In the genomic region with DNA sequence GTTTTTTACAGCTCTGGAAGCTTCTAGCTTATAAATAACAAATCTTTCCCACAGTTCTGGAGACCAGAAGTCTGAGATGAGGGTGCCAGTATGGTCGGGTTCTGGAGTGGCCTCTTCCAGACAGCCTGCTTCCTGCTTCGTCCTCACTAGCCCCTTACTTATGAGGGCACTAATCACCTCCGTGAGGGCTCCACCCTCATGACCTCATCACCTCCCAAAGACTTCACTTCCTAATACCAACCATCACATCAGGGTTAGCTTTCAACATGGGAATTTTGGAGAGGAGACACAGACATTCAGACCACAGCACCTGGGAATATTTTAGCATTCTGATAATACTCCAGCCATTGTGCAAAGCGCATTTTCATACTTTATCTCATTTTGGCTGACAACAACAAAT, we compare ENCODE assay signal across 1 cellular context.
TF ChIP-seq lines count a peak whose summit lies in the region.

No MANE protein-coding gene starts in this region.

TF ChIP-seq in HepG2, 621 proteins besides CTCF, POLR2A, EP300 and RAD21 (continued from another document):
- TF ChIP-seq, protein P1, sequence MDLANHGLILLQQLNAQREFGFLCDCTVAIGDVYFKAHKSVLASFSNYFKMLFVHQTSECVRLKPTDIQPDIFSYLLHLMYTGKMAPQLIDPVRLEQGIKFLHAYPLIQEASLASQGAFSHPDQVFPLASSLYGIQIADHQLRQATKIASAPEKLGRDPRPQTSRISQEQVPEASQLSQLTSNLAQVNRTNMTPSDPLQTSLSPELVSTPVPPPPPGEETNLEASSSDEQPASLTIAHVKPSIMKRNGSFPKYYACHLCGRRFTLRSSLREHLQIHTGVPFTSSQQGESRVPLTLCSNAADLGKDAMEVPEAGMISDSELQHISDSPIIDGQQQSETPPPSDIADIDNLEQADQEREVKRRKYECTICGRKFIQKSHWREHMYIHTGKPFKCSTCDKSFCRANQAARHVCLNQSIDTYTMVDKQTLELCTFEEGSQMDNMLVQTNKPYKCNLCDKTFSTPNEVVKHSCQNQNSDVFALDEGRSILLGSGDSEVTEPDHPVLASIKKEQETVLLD (CRISPR knock-in tag; IDR thresholded peaks at IDR 0.05; ENCODE audit: low read depth): no peak
- TF ChIP-seq, protein P2, sequence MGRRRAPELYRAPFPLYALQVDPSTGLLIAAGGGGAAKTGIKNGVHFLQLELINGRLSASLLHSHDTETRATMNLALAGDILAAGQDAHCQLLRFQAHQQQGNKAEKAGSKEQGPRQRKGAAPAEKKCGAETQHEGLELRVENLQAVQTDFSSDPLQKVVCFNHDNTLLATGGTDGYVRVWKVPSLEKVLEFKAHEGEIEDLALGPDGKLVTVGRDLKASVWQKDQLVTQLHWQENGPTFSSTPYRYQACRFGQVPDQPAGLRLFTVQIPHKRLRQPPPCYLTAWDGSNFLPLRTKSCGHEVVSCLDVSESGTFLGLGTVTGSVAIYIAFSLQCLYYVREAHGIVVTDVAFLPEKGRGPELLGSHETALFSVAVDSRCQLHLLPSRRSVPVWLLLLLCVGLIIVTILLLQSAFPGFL (CRISPR knock-in tag; IDR thresholded peaks at IDR 0.05): no peak
- TF ChIP-seq CBX2 (IDR thresholded peaks at IDR 0.05; ENCODE audit: low read depth, low read length) (no peak), CBX2 (CRISPR knock-in tag; IDR thresholded peaks at IDR 0.05; ENCODE audit: low read depth) (no peak), HNF4G (IDR thresholded peaks at IDR 0.05; ENCODE audit: borderline replicate concordance, low read depth, low read length) (no peak), HNF4G (CRISPR knock-in tag; IDR thresholded peaks at IDR 0.05; ENCODE audit: borderline replicate concordance, low read depth) (no peak), SNRNP70 (IDR thresholded peaks at IDR 0.05; ENCODE audit: low read depth, low read length) (no peak)
TF ChIP-seq in HepG2: peak in this region for 2.
